In genomic region chr17:50517504-50518264, GRCh38 we compare ENCODE assay signal across 33 cellular contexts. TPM values are rescaled to one million over a fixed set of nuclear protein-coding genes. Genes with fewer than 3 reads are reported as not detected.
A peak's percentile ranks its signal among the peaks of the same experiment; 100 is the strongest.
DNase-seq lines count a peak whose midpoint lies in the region; ATAC-seq and TF ChIP-seq lines count a peak whose summit lies in the region.
"Had no signal": no experiment of that assay in that cellular context is flagged by ENCODE, and none has a peak within 500 bp of the region (broad histone marks: within the 10 kb centered on the region; RNA-seq: fewer than 3 reads in every experiment).

No MANE protein-coding gene starts in this region.

- no peak overlapping the region for H3K4me3 ChIP-seq in cardiac muscle cell
- H3K4me3 ChIP-seq in heart right ventricle: no peak overlapping the region
- H3K4me3 ChIP-seq in testis: no peak overlapping the region
- H3K4me3 ChIP-seq: colonic mucosa, Peyer's patch, skin epidermis, upper lobe of right lung had no signal

- no peak overlapping the region for H3K27ac Mint-ChIP-seq in WTC11
- H3K27ac Mint-ChIP-seq: activated CD4-positive, alpha-beta T cell treated with anti-CD3 and anti-CD28 coated beads for 36 hours; CD4-positive, alpha-beta T cell; immature natural killer cell had no signal

- H3K9me3 Mint-ChIP-seq in WTC11: no peaks in the 10 kb centered on the region
- H3K9me3 Mint-ChIP-seq: activated naive CD4-positive, alpha-beta T cell treated with anti-CD3 and anti-CD28 coated beads, Interleukin-2, amount 50 U/mL, for 72 hours; CD4-positive, alpha-beta T cell; immature natural killer cell; naive thymus-derived CD8-positive, alpha-beta T cell had no signal

- CTCF ChIA-PET in WTC11 (lab: Charles Lee): interaction anchor here (0.6 kb wide), 1 partner anchor 9 kb away, joined by 3 read pairs; no protein-coding TSS in a partner anchor

- H3K4me3 Mint-ChIP-seq in WTC11: no peak overlapping the region
- H3K4me3 Mint-ChIP-seq: activated CD4-positive, alpha-beta T cell treated with anti-CD3 and anti-CD28 coated beads for 36 hours; CD4-positive, alpha-beta T cell; immature natural killer cell; naive thymus-derived CD8-positive, alpha-beta T cell had no signal

- no peaks in the 10 kb centered on the region for H3K27me3 ChIP-seq in cardiac muscle cell
- H3K27me3 ChIP-seq in heart right ventricle: no peaks in the 10 kb centered on the region
- H3K27me3 ChIP-seq in testis: no peaks in the 10 kb centered on the region
- H3K27me3 ChIP-seq: brain microvascular endothelial cell, colonic mucosa, Peyer's patch, upper lobe of right lung had no signal

- no peak for DNase-seq in cardiac muscle cell (ENCODE audit: low read depth in 1 of 2, low spot score in 1 of 2)
- DNase-seq in heart right ventricle: no peak
- DNase-seq in WTC11 (ENCODE audit: low spot score): no peak
- DNase-seq in left colon: no peak
- no peak for DNase-seq in testis
- no peak for DNase-seq in NCI-H748 treated with DMSO at 0.1 percent for 48 hours (lab: John Stamatoyannopoulos, UW)
- DNase-seq in GM19240 (ENCODE audit: insufficient read length, low spot score): no peak
- no peak for DNase-seq in nucleus accumbens (lab: John Stamatoyannopoulos, UW)
- DNase-seq: activated CD4-positive, alpha-beta T cell treated with anti-CD3 and anti-CD28 coated beads for 36 hours; activated effector memory CD4-positive, alpha-beta T cell treated with Interleukin-2 at 50 U/mL for 16 hours; AML-193; amygdala; brain microvascular endothelial cell; CD4-positive, alpha-beta T cell; colonic mucosa; DMS 273 treated with DMSO at 0.1 percent for 48 hours; effector CD4-positive, alpha-beta T cell; H7; hypothalamus; immature natural killer cell; left ventricle myocardium superior; naive thymus-derived CD8-positive, alpha-beta T cell; NCI-H2107; NCI-H82; Peyer's patch; SIG-M5; stimulated activated naive CD4-positive, alpha-beta T cell; T-helper 9 cell; upper lobe of right lung had no signal

- POLR2A ChIA-PET in WTC11 (lab: Charles Lee): no interaction called here

- H3K36me3 Mint-ChIP-seq in WTC11: no peaks in the 10 kb centered on the region
- H3K36me3 Mint-ChIP-seq: activated naive CD4-positive, alpha-beta T cell treated with anti-CD3 and anti-CD28 coated beads, Interleukin-2, amount 50 U/mL, for 72 hours; immature natural killer cell; naive thymus-derived CD8-positive, alpha-beta T cell had no signal

- ATAC-seq in heart right ventricle (no peak), WTC11 (0 out of 2 replicates have a peak, but pooled peaks have one; percentile 16), left colon (peak; percentile 66)
- ATAC-seq: activated CD4-positive, alpha-beta T cell treated with anti-CD3 and anti-CD28 coated beads for 36 hours; activated naive CD4-positive, alpha-beta T cell treated with anti-CD3 and anti-CD28 coated beads, Interleukin-2, amount 50 U/mL, for 72 hours; naive thymus-derived CD8-positive, alpha-beta T cell; upper lobe of right lung had no signal

- H3K27ac ChIP-seq in cardiac muscle cell (peak overlapping the region; percentile 50), heart right ventricle (peak overlapping the region in 4 of 10 donors; percentile 5 to 62 (median 18)), testis (peak overlapping the region; percentile 66 to 82)
- H3K27ac ChIP-seq: brain microvascular endothelial cell, Peyer's patch, upper lobe of right lung had no signal

- TF ChIP-seq CTCF in cardiac muscle cell (IDR thresholded peaks at IDR 0.05; ENCODE audit: low read depth, low read length): no peak
- TF ChIP-seq CTCF in heart right ventricle (IDR thresholded peaks at IDR 0.05): no peak
- no peak for TF ChIP-seq CTCF in WTC11 (IDR thresholded peaks at IDR 0.05)
- no peak for TF ChIP-seq CTCF in testis (IDR thresholded peaks at IDR 0.05)

- intact Hi-C loops in heart right ventricle (cut with DNase I) (no loop called here), left colon (cut with DNase I, micrococcal nuclease) (no loop called here), testis (cut with DNase I; ENCODE audit: low total_unique reads) (no loop called here)

- peaks cover 15% of the 10 kb centered on the region for H3K4me1 Mint-ChIP-seq in WTC11
- H3K4me1 Mint-ChIP-seq: immature natural killer cell had no signal

- no peaks in the 10 kb centered on the region for H3K36me3 ChIP-seq in cardiac muscle cell
- H3K36me3 ChIP-seq in heart right ventricle: no peaks in the 10 kb centered on the region
- H3K36me3 ChIP-seq in testis (ENCODE audit: low read depth, missing control alignments): no peaks in the 10 kb centered on the region
- H3K36me3 ChIP-seq: brain microvascular endothelial cell, colonic mucosa, Peyer's patch, upper lobe of right lung had no signal

- peaks cover 11% of the 10 kb centered on the region for H3K4me1 ChIP-seq in cardiac muscle cell (ENCODE audit: low read depth)
- peaks cover 0 to 37% (median 4%) of the 10 kb centered on the region in 9 donors for H3K4me1 ChIP-seq in heart right ventricle
- peaks cover 44% of the 10 kb centered on the region for H3K4me1 ChIP-seq in testis
- H3K4me1 ChIP-seq: colonic mucosa, upper lobe of right lung had no signal

- peaks cover 3% of the 10 kb centered on the region for H3K27me3 Mint-ChIP-seq in WTC11 (ENCODE audit: low read depth)
- H3K27me3 Mint-ChIP-seq: activated CD4-positive, alpha-beta T cell treated with anti-CD3 and anti-CD28 coated beads for 36 hours; CD4-positive, alpha-beta T cell; naive thymus-derived CD8-positive, alpha-beta T cell had no signal

- no peak for TF ChIP-seq POLR2A in testis (IDR thresholded peaks at IDR 0.05)

- H3K9me3 ChIP-seq in cardiac muscle cell (ENCODE audit: low read depth): no peaks in the 10 kb centered on the region
- no peaks in the 10 kb centered on the region for H3K9me3 ChIP-seq in heart right ventricle
- H3K9me3 ChIP-seq in testis: no peaks in the 10 kb centered on the region
- H3K9me3 ChIP-seq: colonic mucosa, Peyer's patch, upper lobe of right lung had no signal

- 70% methylated on average over 8 of the region's 8 CpGs for WGBS in heart right ventricle, 2 donors
- WGBS in testis, 2 donors: 89 to 90% methylated on average over 7 to 8 of the region's 8 CpGs

TF ChIP-seq in WTC11, 78 proteins besides CTCF, POLR2A, EP300 and RAD21:
- no peak for TF ChIP-seq JUN (CRISPR knock-in tag; IDR thresholded peaks at IDR 0.05)
- no peak for TF ChIP-seq E2F1 (CRISPR knock-in tag; IDR thresholded peaks at IDR 0.05)
- no peak for TF ChIP-seq NFATC4 (CRISPR knock-in tag; IDR thresholded peaks at IDR 0.05)
- TF ChIP-seq NFE2L1 (CRISPR knock-in tag; IDR thresholded peaks at IDR 0.05): no peak

RNA-seq across cellular contexts. Expression of gene MYCBPAP, which starts 9.4 kb away (rescaled TPM):
- 1.2 and 3.2 TPM in 2 replicates for total RNA-seq in cardiac muscle cell
- 1.2 and 2.5 TPM in 2 replicates for polyA plus RNA-seq in cardiac muscle cell
- total RNA-seq in heart right ventricle: 1 to 10 TPM in 4 of 10 donors, under 1 TPM in 6; 0.19 to 1.6 (median 0.59) TPM
- under 1 TPM; 0.17 to 0.80 TPM for polyA plus RNA-seq in heart right ventricle
- 5.7 to 6.9 TPM (median 6.6 TPM) in 3 replicates for total RNA-seq in WTC11 (2021)
- 1 to 10 TPM; 2.1 to 2.8 TPM for total RNA-seq in left colon
- 10 to 100 TPM; 75.9 to 91.7 TPM for total RNA-seq in testis
- 315 TPM for polyA plus RNA-seq in testis (ENCODE audit: insufficient read depth, low read depth, low replicate concordance)

RNA-seq across cellular contexts. Expression of gene EPN3, which starts 14.9 kb away (rescaled TPM):
- total RNA-seq in cardiac muscle cell (2.0 and 3.1 TPM in 2 replicates), heart right ventricle (10 to 100 TPM in 5 of 10 donors, 1 to 10 TPM in 5; 5.2 to 21.5 (median 10.1) TPM), WTC11 (2021) (6.9 to 8.8 TPM (median 8.1 TPM) in 3 replicates), left colon (10 to 100 TPM; 40.1 to 58.5 TPM), testis (1 to 10 TPM; 4.9 to 6.3 TPM)
- polyA plus RNA-seq in cardiac muscle cell (1.9 and 3.5 TPM in 2 replicates), heart right ventricle (10 to 100 TPM in 1 of 2 donors, 1 to 10 TPM in 1; 3.0 to 18.9 TPM), testis (ENCODE audit: insufficient read depth, low read depth, low replicate concordance) (6.3 TPM)
- total RNA-seq: activated CD4-positive, alpha-beta T cell treated with anti-CD3 and anti-CD28 coated beads for 36 hours; activated CD8-positive, alpha-beta memory T cell treated with anti-CD3 and anti-CD28 coated beads for 36 hours; activated naive CD4-positive, alpha-beta T cell treated with anti-CD3 and anti-CD28 coated beads, Interleukin-2, amount 50 U/mL, for 72 hours; CD4-positive, alpha-beta T cell; naive thymus-derived CD8-positive, alpha-beta T cell; osteocyte had no signal
- polyA plus RNA-seq: immature natural killer cell; naive thymus-derived CD8-positive, alpha-beta T cell had no signal

RNA-seq across cellular contexts. Expression of gene SPATA20, which starts 29.3 kb away (rescaled TPM):
- total RNA-seq in cardiac muscle cell (194 and 216 TPM in 2 replicates), heart right ventricle (10 to 100 TPM; 18.5 to 80.6 (median 63.3) TPM), WTC11 (2021) (24.6 to 30.6 TPM (median 26.3 TPM) in 3 replicates), left colon (10 to 100 TPM; 61.1 to 66.7 TPM), testis (100 to 1,000 TPM; 207 to 338 TPM)
- polyA plus RNA-seq in cardiac muscle cell (103 and 162 TPM in 2 replicates), heart right ventricle (10 to 100 TPM; 12.6 to 88.4 TPM), testis (ENCODE audit: insufficient read depth, low read depth, low replicate concordance) (264 TPM)

RNA-seq across cellular contexts. Expression of gene RSAD1, which starts 39.0 kb away (rescaled TPM):
- total RNA-seq in cardiac muscle cell (24.1 and 35.8 TPM in 2 replicates), heart right ventricle (10 to 100 TPM; 36.2 to 52.3 (median 45.5) TPM), WTC11 (2021) (35.1 to 41.5 TPM (median 40.5 TPM) in 3 replicates), left colon (10 to 100 TPM; 29.1 to 33.9 TPM), testis (10 to 100 TPM; 35.7 to 38.0 TPM)
- polyA plus RNA-seq in cardiac muscle cell (39.7 and 55.4 TPM in 2 replicates), heart right ventricle (10 to 100 TPM; 31.8 to 47.9 TPM), testis (ENCODE audit: insufficient read depth, low read depth, low replicate concordance) (25.3 TPM)

RNA-seq across cellular contexts. Expression of gene CACNA1G, which starts 42.8 kb away (rescaled TPM):
- total RNA-seq in cardiac muscle cell: 29.7 and 46.1 TPM in 2 replicates
- polyA plus RNA-seq in cardiac muscle cell: 19.0 and 22.8 TPM in 2 replicates
- total RNA-seq in heart right ventricle: under 1 TPM; 0.14 to 0.46 (median 0.27) TPM
- polyA plus RNA-seq in heart right ventricle: under 1 TPM; 0.04 to 0.22 TPM
- 5.4 to 6.7 TPM (median 6.2 TPM) in 3 replicates for total RNA-seq in WTC11 (2021)
- under 1 TPM; 0.03 to 0.06 TPM for total RNA-seq in left colon
- 1 to 10 TPM; 1.3 to 1.7 TPM for total RNA-seq in testis
- polyA plus RNA-seq in testis (ENCODE audit: insufficient read depth, low read depth, low replicate concordance): 1.7 TPM
- total RNA-seq: activated CD4-positive, alpha-beta T cell treated with anti-CD3 and anti-CD28 coated beads for 36 hours; CD4-positive, alpha-beta T cell; Peyer's patch; upper lobe of right lung had no signal
- polyA plus RNA-seq: immature natural killer cell; naive thymus-derived CD8-positive, alpha-beta T cell had no signal

Comparison
In these comparisons a context has a peak if more than half of its experiments do, and no peak if none do; other contexts are left out.
1. ATAC-seq: peak in WTC11 (single experiment) and left colon (single experiment); none in heart right ventricle (0 of 8).